Comparison of ENCODE assay signal across 22 cellular contexts in genomic region chr22:48689206-48689605, GRCh38.
A peak's percentile ranks its signal among the peaks of the same experiment; 100 is the strongest.
DNase-seq lines count a peak whose midpoint lies in the region; ATAC-seq, FAIRE-seq and TF ChIP-seq lines count a peak whose summit lies in the region.
"Had no signal": no experiment of that assay in that cellular context is flagged by ENCODE, and none has a peak within 500 bp of the region (broad histone marks: within the 10 kb centered on the region; RNA-seq: fewer than 3 reads in every experiment).

No MANE protein-coding gene starts in this region.

- H3K27me3 ChIP-seq in right atrium auricular region = no peaks in the 10 kb centered on the region
- peaks cover 0 to 7% of the 10 kb centered on the region in 2 experiments; a peak in 1 of 5 replicates for H3K27me3 ChIP-seq in HepG2 (ENCODE audit: control insufficient read depth in 1 of 2, insufficient read depth in 2 of 2, low read length in 2 of 2)
- no peaks in the 10 kb centered on the region for H3K27me3 ChIP-seq in right lobe of liver
- H3K27me3 ChIP-seq in tibial nerve = no peaks in the 10 kb centered on the region
- H3K27me3 ChIP-seq in SJCRH30 = no peaks in the 10 kb centered on the region
- H3K27me3 ChIP-seq: BLaER1 had no signal

- H3K9me3 ChIP-seq in right atrium auricular region = no peaks in the 10 kb centered on the region
- H3K9me3 ChIP-seq in HepG2 (ENCODE audit: low read length) = no peaks in the 10 kb centered on the region
- no peaks in the 10 kb centered on the region for H3K9me3 ChIP-seq in right lobe of liver
- no peaks in the 10 kb centered on the region for H3K9me3 ChIP-seq in tibial nerve
- no peaks in the 10 kb centered on the region for H3K9me3 ChIP-seq in SJCRH30 (replicated peaks)
- H3K9me3 ChIP-seq: BLaER1, Caco-2 had no signal

- BruUV-seq in HepG2 (replicated peaks; lab: Mats Ljungman, UMichigan) = no TSS peak

- CTCF ChIA-PET in HepG2 (lab: Yijun Ruan, JAX; ENCODE audit: low intra/inter-chr PET ratio, low total read pairs) = no interaction called here

- H3K79me2 ChIP-seq in HepG2 (ENCODE audit: insufficient read depth, low read length) = peaks cover 27% of the 10 kb centered on the region

- ATAC-seq in Right ventricle myocardium superior (ENCODE audit: poor library complexity) (no peak), HepG2 (no peak), right lobe of liver (no peak)
- ATAC-seq: CD8-positive, alpha-beta T cell; GM12878; GM23338 had no signal

- in situ Hi-C loops in HepG2 (cut with HindIII; ENCODE audit: extremely low pct_ligation_motif_present, low pct_unique_long_range_greater_than_20kb) = no loop called here

- H3K4me1 ChIP-seq in right atrium auricular region = no peaks in the 10 kb centered on the region
- peaks cover 60% of the 10 kb centered on the region for H3K4me1 ChIP-seq in HepG2 (ENCODE audit: insufficient read depth, low read length)
- no peaks in the 10 kb centered on the region for H3K4me1 ChIP-seq in right lobe of liver
- H3K4me1 ChIP-seq in tibial nerve = peaks cover 0 to 44% (median 16%) of the 10 kb centered on the region in 4 donors
- no peaks in the 10 kb centered on the region for H3K4me1 ChIP-seq in SJCRH30
- H3K4me1 ChIP-seq: Caco-2 had no signal

- no peak for TF ChIP-seq RAD21 in HepG2 (CRISPR knock-in tag; IDR thresholded peaks at IDR 0.05)

- no peak overlapping the region for H3K4me2 ChIP-seq in HepG2 (ENCODE audit: low read depth, low read length)
- H3K4me2 ChIP-seq: BLaER1, GM23338 had no signal

- TF ChIP-seq EP300 in HepG2 (IDR thresholded peaks at IDR 0.05; ENCODE audit: low read depth in 2 of 2, low read length in 2 of 2) (no peak), HepG2 (CRISPR knock-in tag; IDR thresholded peaks at IDR 0.05; ENCODE audit: borderline replicate concordance) (no peak), tibial nerve (IDR thresholded peaks at IDR 0.05) (peak in 1 of 2 donors; percentile 27)

- no peak overlapping the region for H3K27ac ChIP-seq in right atrium auricular region
- H3K27ac ChIP-seq in HepG2 (ENCODE audit: extremely low read length, insufficient read depth, low read length) = no peak overlapping the region
- no peak overlapping the region for H3K27ac ChIP-seq in right lobe of liver
- H3K27ac ChIP-seq in tibial nerve = peak overlapping the region in 3 of 4 donors; percentile 64 to 92 (median 89)
- no peak overlapping the region for H3K27ac ChIP-seq in SJCRH30
- H3K27ac ChIP-seq: 22Rv1, BLaER1, C4-2B had no signal

- POLR2A ChIA-PET in HepG2 (lab: Yijun Ruan, JAX) = no interaction called here

- no peaks in the 10 kb centered on the region for H3K36me3 ChIP-seq in right atrium auricular region
- no peaks in the 10 kb centered on the region for H3K36me3 ChIP-seq in HepG2 (replicated peaks in 1 of 2; ENCODE audit: control insufficient read depth in 1 of 2, insufficient read depth in 2 of 2, low read length in 2 of 2)
- H3K36me3 ChIP-seq in right lobe of liver = no peaks in the 10 kb centered on the region
- H3K36me3 ChIP-seq in tibial nerve = no peaks in the 10 kb centered on the region
- no peaks in the 10 kb centered on the region for H3K36me3 ChIP-seq in SJCRH30
- H3K36me3 ChIP-seq: BLaER1 had no signal

- H2AFZ ChIP-seq in HepG2 (ENCODE audit: low read length) = no peak overlapping the region
- H2AFZ ChIP-seq: GM23338 had no signal

- no peak for TF ChIP-seq POLR2A in HepG2 (IDR thresholded peaks at IDR 0.05; ENCODE audit: insufficient read depth in 1 of 2, low read depth in 2 of 2, low read length in 2 of 2)
- TF ChIP-seq POLR2A in right lobe of liver (IDR thresholded peaks at IDR 0.05) = no peak
- TF ChIP-seq POLR2A in tibial nerve (IDR thresholded peaks at IDR 0.05) = no peak

- WGBS in HepG2 (ENCODE audit: low lambda C conversion rate) = 84% methylated on average over 12 of the region's 18 CpGs
- WGBS in right lobe of liver (ENCODE audit: insufficient coverage, low coverage, low lambda C conversion rate, missing lambda C conversion rate) = 60% methylated on average over 1 of the region's 18 CpGs
- 82 to 85% methylated on average over 16 to 18 of the region's 18 CpGs for WGBS in tibial nerve, 2 donors

- no peak overlapping the region for H3K4me3 ChIP-seq in right atrium auricular region
- H3K4me3 ChIP-seq in HepG2 (replicated peaks in 1 of 3; ENCODE audit: insufficient read depth in 1 of 3, low read depth in 2 of 3, low read length in 3 of 3) = no peak overlapping the region
- no peak overlapping the region for H3K4me3 ChIP-seq in right lobe of liver
- H3K4me3 ChIP-seq in tibial nerve = no peak overlapping the region
- no peak overlapping the region for H3K4me3 ChIP-seq in SJCRH30
- H3K4me3 ChIP-seq: BLaER1, GM12878, GM23338 had no signal

- FAIRE-seq in HepG2 (lab: Jason Lieb, UNC) = no peak
- FAIRE-seq: A204.1, GM12878, GM18507, H54 had no signal

- intact Hi-C loops in Right ventricle myocardium superior (cut with DNase I) = no loop called here
- intact Hi-C loops in HepG2 (cut with micrococcal nuclease; ENCODE audit: unreplicated experiment) = no loop called here
- intact Hi-C loops in right lobe of liver (cut with DNase I) = no loop called here

- H4K20me1 ChIP-seq in HepG2 (ENCODE audit: insufficient read depth, low read length) = no peaks in the 10 kb centered on the region
- H4K20me1 ChIP-seq: BLaER1 had no signal

- DNase-seq in Right ventricle myocardium superior = peak; percentile 20
- no peak for DNase-seq in right atrium auricular region (ENCODE audit: low spot score)
- DNase-seq in HepG2 (ENCODE audit: low spot score) = no peak
- no peak for DNase-seq in right lobe of liver
- DNase-seq in tibial nerve (ENCODE audit: low spot score in 2 of 2) = no peak
- DNase-seq in SJCRH30 = no peak
- DNase-seq: Caco-2; CD4-positive, CD25-positive, alpha-beta regulatory T cell; CD8-positive, alpha-beta T cell; DMS 273 treated with DMSO at 0.1 percent for 48 hours; DMS79; EL; GDM1; HCEC 1CT had no signal

- TF ChIP-seq CTCF in right atrium auricular region (IDR thresholded peaks at IDR 0.05) (no peak), HepG2 (CRISPR knock-in tag; IDR thresholded peaks at IDR 0.05) (no peak), right lobe of liver (IDR thresholded peaks at IDR 0.05) (no peak), tibial nerve (IDR thresholded peaks at IDR 0.05) (no peak)

- H3K9ac ChIP-seq in HepG2 (ENCODE audit: insufficient read depth, low read depth, low read length) = no peak overlapping the region
- H3K9ac ChIP-seq: BLaER1 had no signal

TF ChIP-seq in HepG2, 621 proteins besides CTCF, POLR2A, EP300 and RAD21:
- TF ChIP-seq SRY (CRISPR knock-in tag; IDR thresholded peaks at IDR 0.05) (no peak), CEBPB (IDR thresholded peaks at IDR 0.05; ENCODE audit: borderline replicate concordance, low read depth, low read length) (peak; percentile 74), ZNF710 (CRISPR knock-in tag; IDR thresholded peaks at IDR 0.05; ENCODE audit: borderline replicate concordance) (no peak), RNF219 (CRISPR knock-in tag; IDR thresholded peaks at IDR 0.05) (no peak), RARA (CRISPR knock-in tag; IDR thresholded peaks at IDR 0.05) (no peak), MXD4 (CRISPR knock-in tag; IDR thresholded peaks at IDR 0.05) (no peak), CEBPG (CRISPR knock-in tag; IDR thresholded peaks at IDR 0.05) (peak; percentile 49; the same call in 1 of the 2 replicates)
TF ChIP-seq in HepG2: peak in this region for 2.

Comparison
In these comparisons a context has a peak if more than half of its experiments do, and no peak if none do; other contexts are left out.
1. H3K27ac ChIP-seq: peak in tibial nerve (3 of 4); none in right atrium auricular region (0 of 2), HepG2 (single experiment), right lobe of liver (0 of 3) and SJCRH30 (single experiment).